In the genomic region with DNA sequence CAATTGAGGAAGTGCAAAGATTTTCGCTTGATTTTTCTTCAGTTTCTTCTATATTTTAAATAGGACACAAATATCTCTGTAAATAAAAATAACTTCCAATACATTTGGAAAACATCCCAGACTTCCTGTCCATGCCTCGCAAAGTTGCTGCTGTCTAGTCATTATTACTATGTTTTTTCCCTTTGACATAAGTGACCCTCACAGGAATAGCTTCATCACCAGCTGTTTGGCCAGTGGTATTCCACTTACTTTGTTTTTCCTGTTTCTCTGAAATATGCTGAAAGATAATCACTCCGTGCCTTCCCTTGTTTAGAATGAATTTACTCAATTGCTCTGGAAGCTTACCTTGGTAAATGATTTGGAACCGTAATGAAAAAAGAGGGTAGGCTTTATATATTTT, we compare ENCODE assay signal across 1 cellular context.
TF ChIP-seq lines count a peak whose summit lies in the region.

No MANE protein-coding gene starts in this region.

TF ChIP-seq in HepG2, 621 proteins besides CTCF, POLR2A, EP300 and RAD21 (continued from another document):
- TF ChIP-seq, protein P1, sequence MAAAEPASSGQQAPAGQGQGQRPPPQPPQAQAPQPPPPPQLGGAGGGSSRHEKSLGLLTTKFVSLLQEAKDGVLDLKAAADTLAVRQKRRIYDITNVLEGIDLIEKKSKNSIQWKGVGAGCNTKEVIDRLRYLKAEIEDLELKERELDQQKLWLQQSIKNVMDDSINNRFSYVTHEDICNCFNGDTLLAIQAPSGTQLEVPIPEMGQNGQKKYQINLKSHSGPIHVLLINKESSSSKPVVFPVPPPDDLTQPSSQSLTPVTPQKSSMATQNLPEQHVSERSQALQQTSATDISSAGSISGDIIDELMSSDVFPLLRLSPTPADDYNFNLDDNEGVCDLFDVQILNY (CRISPR knock-in tag; conservative IDR thresholded peaks at IDR 0.05), result no peak
